In genomic region chr2:42562474-42563144, GRCh38 we compare ENCODE assay signal across 11 cellular contexts. TPM values are rescaled to one million over a fixed set of nuclear protein-coding genes. Genes with fewer than 3 reads are reported as not detected.
A peak's percentile ranks its signal among the peaks of the same experiment; 100 is the strongest.
DNase-seq lines count a peak whose midpoint lies in the region; ATAC-seq and TF ChIP-seq lines count a peak whose summit lies in the region.
"Had no signal": no experiment of that assay in that cellular context is flagged by ENCODE, and none has a peak within 500 bp of the region (broad histone marks: within the 10 kb centered on the region; RNA-seq: fewer than 3 reads in every experiment).

No MANE protein-coding gene starts in this region.

- intact Hi-C loops in OCI-LY7 (cut with micrococcal nuclease; ENCODE audit: unreplicated experiment) (loop anchor here (10.0 kb wide), 1 partner anchor 652 kb away; no protein-coding TSS in a partner anchor), prostate gland (cut with DNase I) (no loop called here)

- peak; percentile 58 for DNase-seq in HPDE6-E6E7 (ENCODE audit: extremely low spot score)
- DNase-seq in OCI-LY7 (ENCODE audit: low spot score): no peak
- peak; percentile 36 for DNase-seq in iPS-NIHi11 (ENCODE audit: low spot score)
- peak; percentile 19 for DNase-seq in prostate gland (ENCODE audit: low spot score)
- DNase-seq in dedifferentiated amniotic fluid mesenchymal stem cell (ENCODE audit: extremely low spot score): no peak
- no peak for DNase-seq in GOT3 (lab: John Stamatoyannopoulos, UW)
- no peak for DNase-seq in activated effector memory CD4-positive, alpha-beta T cell treated with anti-CD3 and anti-CD28 coated beads, Interleukin-2, amount 50 U/mL, for 16 hours
- DNase-seq: activated CD8-positive, alpha-beta memory T cell treated with anti-CD3 and anti-CD28 coated beads, Interleukin-2, amount 50 U/mL, for 4 hours; NCI-H226 had no signal

- peak overlapping the region; percentile 50; the same call in 1 of the 2 replicates for H3K4me2 ChIP-seq in OCI-LY7 (ENCODE audit: low read length)

- H3K9me2 ChIP-seq in OCI-LY7 (ENCODE audit: insufficient read depth, low read length): no peaks in the 10 kb centered on the region

- no peaks in the 10 kb centered on the region for H3K79me2 ChIP-seq in OCI-LY7 (ENCODE audit: insufficient read depth, low read depth, low read length)

- H3K9me3 ChIP-seq in OCI-LY7 (ENCODE audit: low read length) (no peaks in the 10 kb centered on the region), prostate gland (no peaks in the 10 kb centered on the region)
- H3K9me3 ChIP-seq: tibial nerve had no signal

- no TSS peak for BruUV-seq in OCI-LY7 (replicated peaks; lab: Mats Ljungman, UMichigan)

- peaks cover 92% of the 10 kb centered on the region for H3K4me1 ChIP-seq in OCI-LY7 (ENCODE audit: insufficient read depth, low read length, poor library complexity, severe bottlenecking)
- no peaks in the 10 kb centered on the region for H3K4me1 ChIP-seq in prostate gland (replicated peaks)

- H3K4me3 ChIP-seq in OCI-LY7 (ENCODE audit: low read depth, low read length, poor library complexity, severe bottlenecking) (no peak overlapping the region), prostate gland (no peak overlapping the region)
- H3K4me3 ChIP-seq: tibial nerve had no signal

- H3K36me3 ChIP-seq in OCI-LY7 (ENCODE audit: insufficient read depth, low read length) (no peaks in the 10 kb centered on the region), prostate gland (no peaks in the 10 kb centered on the region)
- H3K36me3 ChIP-seq: tibial nerve had no signal

- CTCF ChIA-PET in OCI-LY7 (lab: Charles Lee; ENCODE audit: unreplicated experiment): no interaction called here

- no peak for TF ChIP-seq POLR2A in prostate gland (IDR thresholded peaks at IDR 0.05)

- no peaks in the 10 kb centered on the region for H4K20me1 ChIP-seq in OCI-LY7 (ENCODE audit: insufficient read depth, low read length)

- H3K27me3 ChIP-seq in prostate gland (replicated peaks; ENCODE audit: insufficient read depth): no peaks in the 10 kb centered on the region
- H3K27me3 ChIP-seq: tibial nerve had no signal

- H2AFZ ChIP-seq in OCI-LY7 (ENCODE audit: low read length): peak overlapping the region; percentile 39; the same call in 1 of the 2 replicates

- WGBS in prostate gland: 85% methylated on average over 4 of the region's 4 CpGs

- no peak for TF ChIP-seq CTCF in OCI-LY7 (conservative IDR thresholded peaks at IDR 0.05; ENCODE audit: low read length)
- no peak for TF ChIP-seq CTCF in prostate gland (IDR thresholded peaks at IDR 0.05)

- POLR2A ChIA-PET in OCI-LY7 (lab: Charles Lee): interaction anchor here (0.6 to 1.9 kb wide), 8 partner anchors 8 to 149 kb away, joined by 3 to 8 read pairs (median 4); no protein-coding TSS in a partner anchor

- H3K27ac ChIP-seq in OCI-LY7 (ENCODE audit: low read depth, low read length, poor library complexity, severe bottlenecking) (peak overlapping the region; percentile 90), prostate gland (no peak overlapping the region)
- H3K27ac ChIP-seq: tibial nerve had no signal

- no peak for ATAC-seq in HG03342 (IDR thresholded peaks at IDR 0.05; ENCODE audit: unreplicated experiment)

RNA-seq across cellular contexts. Expression of gene MTA3, which starts 5.8 kb away (rescaled TPM):
- total RNA-seq in OCI-LY7 (2014; rRNA removed; shearing (Covaris generic)): 66.7 and 72.7 TPM in 2 replicates
- total RNA-seq in OCI-LY7 (2022): 183 and 205 TPM in 2 replicates
- 10 to 100 TPM; 23.6 to 53.4 TPM for total RNA-seq in prostate gland

Comparison
In these comparisons a context has a peak if more than half of its experiments do, and no peak if none do; other contexts are left out.
1. DNase-seq: peak in HPDE6-E6E7 (single experiment), iPS-NIHi11 (single experiment) and prostate gland (single experiment); none in OCI-LY7 (single experiment), dedifferentiated amniotic fluid mesenchymal stem cell (single experiment), GOT3 (single experiment) and activated effector memory CD4-positive, alpha-beta T cell treated with anti-CD3 and anti-CD28 coated beads, Interleukin-2, amount 50 U/mL, for 16 hours (single experiment).